ENCODE assay signal across 8 cellular contexts in the genomic region with DNA sequence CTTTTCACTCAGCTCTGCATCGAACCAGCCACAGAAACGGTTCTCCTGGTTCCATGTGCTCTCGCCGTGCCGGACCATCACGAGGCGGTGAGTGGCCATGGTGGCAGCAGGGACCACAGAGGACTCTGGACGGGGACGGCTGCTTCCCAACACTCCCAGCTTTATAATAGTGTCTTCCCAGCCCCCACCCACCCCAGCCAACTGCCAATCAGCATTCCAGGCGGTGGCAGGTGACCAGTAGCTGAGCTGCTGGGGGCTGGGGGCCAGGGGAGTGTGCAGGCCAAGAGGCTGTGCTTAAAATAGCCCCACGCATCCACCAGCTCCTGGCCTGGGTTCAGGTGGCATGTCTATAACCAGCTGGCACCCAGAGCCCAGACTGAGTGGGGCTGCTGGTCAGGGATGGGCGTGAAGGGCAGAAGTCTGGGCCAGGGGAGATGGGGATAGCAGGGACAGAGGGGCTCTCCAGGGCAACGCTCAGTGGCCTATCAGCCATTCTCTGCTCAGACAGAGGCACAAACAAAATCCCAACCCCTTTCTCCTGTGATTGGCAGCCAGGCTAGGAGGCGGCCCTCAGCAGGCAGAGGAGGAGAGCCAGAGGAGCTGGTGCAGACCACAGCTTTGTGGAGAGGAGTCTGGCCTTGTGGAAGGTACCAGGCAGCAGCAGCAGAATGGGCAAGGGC. TPM values are rescaled to one million over a fixed set of nuclear protein-coding genes. Genes with fewer than 3 reads are reported as not detected.
A peak's percentile ranks its signal among the peaks of the same experiment; 100 is the strongest.
DNase-seq lines count a peak whose midpoint lies in the region; ATAC-seq and TF ChIP-seq lines count a peak whose summit lies in the region.

A gene (minus strand): TSS at position 137 of the 680 bp plus-strand sequence. CDS start 38 bp downstream, at position 99.

- peaks cover 0 to 3% (median 0%) of the 10 kb centered on the region in 3 donors for H3K9me3 Mint-ChIP-seq in T-cell

- POLR2A ChIA-PET in T-cell (lab: Charles Lee) = interaction anchor here in 1 of 2 donors (0.7 kb wide), 1 partner anchor 100 kb away, joined by 3 read pairs; no protein-coding TSS in a partner anchor

- no peak for TF ChIP-seq CTCF in heart left ventricle (IDR thresholded peaks at IDR 0.05)
- TF ChIP-seq CTCF in GM13977 (IDR thresholded peaks at IDR 0.05; ENCODE audit: extremely low read depth, insufficient read depth, missing control alignments) = no peak

- H3K27me3 Mint-ChIP-seq in T-cell = no peaks in the 10 kb centered on the region

- ATAC-seq in T-cell (replicated peaks in 1 of 4) = peak in 3 of 4 experiments; percentile 20 to 62 (median 23)
- ATAC-seq in heart left ventricle = peak; percentile 73 to 85 (median 78)
- ATAC-seq in GM21447 (IDR thresholded peaks at IDR 0.05; ENCODE audit: unreplicated experiment) = no peak

- CTCF ChIA-PET in T-cell (lab: Charles Lee) = interaction anchor here in 1 of 2 donors (0.6 kb wide), 1 partner anchor 548 kb away, joined by 3 read pairs; no protein-coding TSS in a partner anchor

- H3K36me3 Mint-ChIP-seq in T-cell = peaks cover 6% of the 10 kb centered on the region

- TF ChIP-seq POLR2A in heart left ventricle (IDR thresholded peaks at IDR 0.05) = peak in 1 of 2 donors; percentile 62

- peaks cover 27 to 38% (median 29%) of the 10 kb centered on the region in 3 donors for H3K4me1 Mint-ChIP-seq in T-cell

- H3K9me3 ChIP-seq in heart left ventricle = no peaks in the 10 kb centered on the region

- peak; percentile 16 for DNase-seq in NCI-H2107 treated with DMSO at 0.1 percent for 48 hours (lab: John Stamatoyannopoulos, UW; ENCODE audit: unreplicated experiment)
- no peak for DNase-seq in NCI-H2107 (lab: John Stamatoyannopoulos, UW)
- DNase-seq in T-cell = no peak
- DNase-seq in heart left ventricle = peak; percentile 86 to 93 (median 87)
- peak; percentile 43 for DNase-seq in stimulated activated CD8-positive, alpha-beta memory T cell treated with anti-CD3 and anti-CD28 coated beads, Interleukin-4, amount 100 ng/mL, for 48 hours
- DNase-seq in middle frontal gyrus (ENCODE audit: extremely low spot score, low spot score) = no peak
- DNase-seq in GM13977 (ENCODE audit: low spot score) = no peak

- peaks cover 0 to 23% (median 14%) of the 10 kb centered on the region in 9 donors for H3K36me3 ChIP-seq in heart left ventricle

- H3K4me1 ChIP-seq in heart left ventricle = peaks cover 0 to 71% (median 32%) of the 10 kb centered on the region in 12 donors

- peak within 1 kb of the TSS; percentile 54 to 91 (median 80) for H3K27ac ChIP-seq in heart left ventricle

- H3K4me3 Mint-ChIP-seq in T-cell = peak within 1 kb of the TSS in 1 of 3 donors; percentile 24

- intact Hi-C loops in heart left ventricle (cut with DNase I) = no loop called here

- in situ Hi-C loops in GM13977 (cut with MboI; ENCODE audit: low pct_unique_long_range_greater_than_20kb, low sequenced_read_pairs, unreplicated experiment) = no loop called here

- WGBS in heart left ventricle, 4 donors = 3 to 15% (median 12%) methylated on average over 9 to 14 of the region's 14 CpGs

- no peaks in the 10 kb centered on the region for H3K27me3 ChIP-seq in heart left ventricle

- peak within 1 kb of the TSS; percentile 31 to 64 (median 54) for H3K4me3 ChIP-seq in heart left ventricle

- peak within 1 kb of the TSS; percentile 43 to 66 for H3K27ac Mint-ChIP-seq in T-cell

RNA-seq across cellular contexts. Expression of the gene that starts here (rescaled TPM):
- total RNA-seq in T-cell (1 to 10 TPM; 1.1 to 2.9 (median 1.7) TPM), heart left ventricle (1,000 to 10,000 TPM in 1 of 9 donors, 100 to 1,000 TPM in 8; 300 to 1,183 (median 555) TPM)
- 1,000 to 10,000 TPM in 1 of 2 donors, 100 to 1,000 TPM in 1; 242 to 2,064 TPM for polyA plus RNA-seq in heart left ventricle

Comparison
In these comparisons a context has a peak if more than half of its experiments do, and no peak if none do; other contexts are left out.
1. RNA of the gene that starts here (total RNA-seq): 300 to 1,183 TPM in heart left ventricle; 1.1 to 2.9 TPM in T-cell; every median in the first group is over 10 times any median in the second.
2. DNase-seq: peak in NCI-H2107 treated with DMSO at 0.1 percent for 48 hours (single experiment), heart left ventricle (5 of 5) and stimulated activated CD8-positive, alpha-beta memory T cell treated with anti-CD3 and anti-CD28 coated beads, Interleukin-4, amount 100 ng/mL, for 48 hours (single experiment); none in NCI-H2107 (single experiment), T-cell (0 of 34), middle frontal gyrus (single experiment) and GM13977 (single experiment).